2 cellular contexts compared by ENCODE assay signal in the genomic region with DNA sequence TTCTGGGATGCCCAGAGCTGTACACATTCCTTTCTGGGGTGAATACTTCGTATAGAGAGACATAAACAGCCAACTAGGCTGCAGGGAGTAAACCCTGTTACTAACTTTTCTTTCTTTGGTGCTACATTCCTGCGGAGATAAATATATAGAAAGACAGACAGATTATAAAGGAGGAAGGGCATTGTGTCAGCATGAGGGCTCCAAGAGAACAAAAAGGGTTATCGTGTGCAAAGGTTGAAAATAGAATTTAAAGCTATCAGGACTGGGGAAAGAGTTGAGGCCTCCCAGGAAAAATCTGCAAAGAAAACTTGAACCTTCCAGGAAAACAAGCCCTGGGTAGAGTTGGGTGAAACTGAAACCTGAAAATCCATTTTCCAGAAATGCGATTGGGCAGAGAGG.
TF ChIP-seq lines count a peak whose summit lies in the region.

No MANE protein-coding gene starts in this region.

TF ChIP-seq in SK-N-SH, 30 proteins besides CTCF, POLR2A, EP300 and RAD21 (continued from another document):
- TF ChIP-seq, protein P1, sequence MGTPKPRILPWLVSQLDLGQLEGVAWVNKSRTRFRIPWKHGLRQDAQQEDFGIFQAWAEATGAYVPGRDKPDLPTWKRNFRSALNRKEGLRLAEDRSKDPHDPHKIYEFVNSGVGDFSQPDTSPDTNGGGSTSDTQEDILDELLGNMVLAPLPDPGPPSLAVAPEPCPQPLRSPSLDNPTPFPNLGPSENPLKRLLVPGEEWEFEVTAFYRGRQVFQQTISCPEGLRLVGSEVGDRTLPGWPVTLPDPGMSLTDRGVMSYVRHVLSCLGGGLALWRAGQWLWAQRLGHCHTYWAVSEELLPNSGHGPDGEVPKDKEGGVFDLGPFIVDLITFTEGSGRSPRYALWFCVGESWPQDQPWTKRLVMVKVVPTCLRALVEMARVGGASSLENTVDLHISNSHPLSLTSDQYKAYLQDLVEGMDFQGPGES (IDR thresholded peaks at IDR 0.05; ENCODE audit: low read depth, low read length), result no peak
- TF ChIP-seq NFIC (IDR thresholded peaks at IDR 0.05; ENCODE audit: borderline replicate concordance), result no peak
- TF ChIP-seq, protein P2, sequence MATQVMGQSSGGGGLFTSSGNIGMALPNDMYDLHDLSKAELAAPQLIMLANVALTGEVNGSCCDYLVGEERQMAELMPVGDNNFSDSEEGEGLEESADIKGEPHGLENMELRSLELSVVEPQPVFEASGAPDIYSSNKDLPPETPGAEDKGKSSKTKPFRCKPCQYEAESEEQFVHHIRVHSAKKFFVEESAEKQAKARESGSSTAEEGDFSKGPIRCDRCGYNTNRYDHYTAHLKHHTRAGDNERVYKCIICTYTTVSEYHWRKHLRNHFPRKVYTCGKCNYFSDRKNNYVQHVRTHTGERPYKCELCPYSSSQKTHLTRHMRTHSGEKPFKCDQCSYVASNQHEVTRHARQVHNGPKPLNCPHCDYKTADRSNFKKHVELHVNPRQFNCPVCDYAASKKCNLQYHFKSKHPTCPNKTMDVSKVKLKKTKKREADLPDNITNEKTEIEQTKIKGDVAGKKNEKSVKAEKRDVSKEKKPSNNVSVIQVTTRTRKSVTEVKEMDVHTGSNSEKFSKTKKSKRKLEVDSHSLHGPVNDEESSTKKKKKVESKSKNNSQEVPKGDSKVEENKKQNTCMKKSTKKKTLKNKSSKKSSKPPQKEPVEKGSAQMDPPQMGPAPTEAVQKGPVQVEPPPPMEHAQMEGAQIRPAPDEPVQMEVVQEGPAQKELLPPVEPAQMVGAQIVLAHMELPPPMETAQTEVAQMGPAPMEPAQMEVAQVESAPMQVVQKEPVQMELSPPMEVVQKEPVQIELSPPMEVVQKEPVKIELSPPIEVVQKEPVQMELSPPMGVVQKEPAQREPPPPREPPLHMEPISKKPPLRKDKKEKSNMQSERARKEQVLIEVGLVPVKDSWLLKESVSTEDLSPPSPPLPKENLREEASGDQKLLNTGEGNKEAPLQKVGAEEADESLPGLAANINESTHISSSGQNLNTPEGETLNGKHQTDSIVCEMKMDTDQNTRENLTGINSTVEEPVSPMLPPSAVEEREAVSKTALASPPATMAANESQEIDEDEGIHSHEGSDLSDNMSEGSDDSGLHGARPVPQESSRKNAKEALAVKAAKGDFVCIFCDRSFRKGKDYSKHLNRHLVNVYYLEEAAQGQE (IDR thresholded peaks at IDR 0.05; ENCODE audit: low read depth, low read length), result no peak
- TF ChIP-seq, protein P3, sequence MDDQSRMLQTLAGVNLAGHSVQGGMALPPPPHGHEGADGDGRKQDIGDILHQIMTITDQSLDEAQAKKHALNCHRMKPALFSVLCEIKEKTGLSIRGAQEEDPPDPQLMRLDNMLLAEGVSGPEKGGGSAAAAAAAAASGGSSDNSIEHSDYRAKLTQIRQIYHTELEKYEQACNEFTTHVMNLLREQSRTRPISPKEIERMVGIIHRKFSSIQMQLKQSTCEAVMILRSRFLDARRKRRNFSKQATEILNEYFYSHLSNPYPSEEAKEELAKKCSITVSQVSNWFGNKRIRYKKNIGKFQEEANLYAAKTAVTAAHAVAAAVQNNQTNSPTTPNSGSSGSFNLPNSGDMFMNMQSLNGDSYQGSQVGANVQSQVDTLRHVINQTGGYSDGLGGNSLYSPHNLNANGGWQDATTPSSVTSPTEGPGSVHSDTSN (IDR thresholded peaks at IDR 0.05), result no peak
- TF ChIP-seq SMC3 (IDR thresholded peaks at IDR 0.05; ENCODE audit: low read depth, low read length), result no peak
- TF ChIP-seq FOXJ3 (CRISPR knock-in tag; IDR thresholded peaks at IDR 0.05), result no peak
- TF ChIP-seq GATA2 (CRISPR knock-in tag; IDR thresholded peaks at IDR 0.05), result no peak
- no peak for TF ChIP-seq RFX5 (IDR thresholded peaks at IDR 0.05; ENCODE audit: low read length)
- TF ChIP-seq, protein P4, sequence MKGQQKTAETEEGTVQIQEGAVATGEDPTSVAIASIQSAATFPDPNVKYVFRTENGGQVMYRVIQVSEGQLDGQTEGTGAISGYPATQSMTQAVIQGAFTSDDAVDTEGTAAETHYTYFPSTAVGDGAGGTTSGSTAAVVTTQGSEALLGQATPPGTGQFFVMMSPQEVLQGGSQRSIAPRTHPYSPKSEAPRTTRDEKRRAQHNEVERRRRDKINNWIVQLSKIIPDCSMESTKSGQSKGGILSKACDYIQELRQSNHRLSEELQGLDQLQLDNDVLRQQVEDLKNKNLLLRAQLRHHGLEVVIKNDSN (IDR thresholded peaks at IDR 0.05; ENCODE audit: borderline replicate concordance, low read depth), result no peak
- TF ChIP-seq, protein P5, sequence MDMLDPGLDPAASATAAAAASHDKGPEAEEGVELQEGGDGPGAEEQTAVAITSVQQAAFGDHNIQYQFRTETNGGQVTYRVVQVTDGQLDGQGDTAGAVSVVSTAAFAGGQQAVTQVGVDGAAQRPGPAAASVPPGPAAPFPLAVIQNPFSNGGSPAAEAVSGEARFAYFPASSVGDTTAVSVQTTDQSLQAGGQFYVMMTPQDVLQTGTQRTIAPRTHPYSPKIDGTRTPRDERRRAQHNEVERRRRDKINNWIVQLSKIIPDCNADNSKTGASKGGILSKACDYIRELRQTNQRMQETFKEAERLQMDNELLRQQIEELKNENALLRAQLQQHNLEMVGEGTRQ (IDR thresholded peaks at IDR 0.05; ENCODE audit: borderline replicate concordance, low read depth, low read length), result no peak

TF ChIP-seq in SK-N-SH treated with all-trans-retinoic acid at 6 μM for 48 hours, 23 proteins besides CTCF, POLR2A, EP300 and RAD21 (continued from another document):
- TF ChIP-seq, protein P6, sequence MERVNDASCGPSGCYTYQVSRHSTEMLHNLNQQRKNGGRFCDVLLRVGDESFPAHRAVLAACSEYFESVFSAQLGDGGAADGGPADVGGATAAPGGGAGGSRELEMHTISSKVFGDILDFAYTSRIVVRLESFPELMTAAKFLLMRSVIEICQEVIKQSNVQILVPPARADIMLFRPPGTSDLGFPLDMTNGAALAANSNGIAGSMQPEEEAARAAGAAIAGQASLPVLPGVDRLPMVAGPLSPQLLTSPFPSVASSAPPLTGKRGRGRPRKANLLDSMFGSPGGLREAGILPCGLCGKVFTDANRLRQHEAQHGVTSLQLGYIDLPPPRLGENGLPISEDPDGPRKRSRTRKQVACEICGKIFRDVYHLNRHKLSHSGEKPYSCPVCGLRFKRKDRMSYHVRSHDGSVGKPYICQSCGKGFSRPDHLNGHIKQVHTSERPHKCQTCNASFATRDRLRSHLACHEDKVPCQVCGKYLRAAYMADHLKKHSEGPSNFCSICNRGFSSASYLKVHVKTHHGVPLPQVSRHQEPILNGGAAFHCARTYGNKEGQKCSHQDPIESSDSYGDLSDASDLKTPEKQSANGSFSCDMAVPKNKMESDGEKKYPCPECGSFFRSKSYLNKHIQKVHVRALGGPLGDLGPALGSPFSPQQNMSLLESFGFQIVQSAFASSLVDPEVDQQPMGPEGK (CRISPR knock-in tag; IDR thresholded peaks at IDR 0.05; ENCODE audit: borderline replicate concordance), result no peak
- TF ChIP-seq OSR1 (CRISPR knock-in tag; IDR thresholded peaks at IDR 0.05) (no peak), ZNF70 (CRISPR knock-in tag; IDR thresholded peaks at IDR 0.05) (no peak)
